Comparison of ENCODE assay signal across 9 cellular contexts in genomic region chr1:185674201-185674600, GRCh38. TPM values are rescaled to one million over a fixed set of nuclear protein-coding genes. Genes with fewer than 3 reads are reported as not detected.
DNase-seq lines count a peak whose midpoint lies in the region; ATAC-seq, FAIRE-seq and TF ChIP-seq lines count a peak whose summit lies in the region.
"Had no signal": no experiment of that assay in that cellular context is flagged by ENCODE, and none has a peak within 500 bp of the region (broad histone marks: within the 10 kb centered on the region; RNA-seq: fewer than 3 reads in every experiment).

No MANE protein-coding gene starts in this region.

- no peaks in the 10 kb centered on the region for H3K36me3 ChIP-seq in PC-3 (ENCODE audit: low read depth, low read length)

- CTCF ChIA-PET in PC-3 (lab: Charles Lee): no interaction called here

- H3K4me3 ChIP-seq in PC-3 (ENCODE audit: low read length): no peak overlapping the region

- no peaks in the 10 kb centered on the region for H3K9me2 ChIP-seq in PC-3 (replicated peaks; ENCODE audit: low read length)

- 0 out of 2 replicates have a peak overlapping the region, but pooled peaks have one; percentile 18 for H3K4me2 ChIP-seq in PC-3 (ENCODE audit: low read length)

- DNase-seq in GM12892 (ENCODE audit: insufficient read length): no peak
- peak; percentile 25 for DNase-seq in PC-3
- peak; percentile 70 for DNase-seq in medulla oblongata (ENCODE audit: extremely low spot score)
- DNase-seq in EL: no peak
- DNase-seq in foreskin melanocyte: no peak
- DNase-seq in COR-L47 (lab: John Stamatoyannopoulos, UW): no peak
- DNase-seq in NCI-H446 (lab: John Stamatoyannopoulos, UW): no peak
- DNase-seq: SW 1271 had no signal

- no peak for TF ChIP-seq CTCF in PC-3 (conservative IDR thresholded peaks at IDR 0.05; ENCODE audit: low read depth, low read length)

- no peaks in the 10 kb centered on the region for H3K79me2 ChIP-seq in PC-3 (ENCODE audit: low read length)

- H3K9me3 ChIP-seq in PC-3 (ENCODE audit: low read length): no peaks in the 10 kb centered on the region

- H3K4me1 ChIP-seq in PC-3 (ENCODE audit: insufficient read depth, low read length): peaks cover 6% of the 10 kb centered on the region; the same call in 1 of the 2 replicates

- no peak overlapping the region for H3K9ac ChIP-seq in PC-3 (ENCODE audit: low read length)

- H4K20me1 ChIP-seq in PC-3 (ENCODE audit: low read length): no peaks in the 10 kb centered on the region

- no peak for TF ChIP-seq POLR2A in GM12892 (IDR thresholded peaks at IDR 0.05; ENCODE audit: low read depth, low read length)

- POLR2A ChIA-PET in PC-3 (lab: Charles Lee; ENCODE audit: unreplicated experiment): interaction anchor here (0.6 kb wide), 1 partner anchor 357 kb away, joined by 3 read pairs; no protein-coding TSS in a partner anchor

- no peak overlapping the region for H2AFZ ChIP-seq in PC-3 (ENCODE audit: low read length)

- H3K27me3 ChIP-seq in PC-3 (ENCODE audit: low read length): no peaks in the 10 kb centered on the region

- no peaks in the 10 kb centered on the region for H3F3A ChIP-seq in PC-3 (ENCODE audit: low read length, unreplicated experiment)

- H3K27ac ChIP-seq in PC-3 (ENCODE audit: low read length): no peak overlapping the region

- ATAC-seq in GM21825 (IDR thresholded peaks at IDR 0.05; ENCODE audit: unreplicated experiment) (peak; percentile 85), PC-3 (peak; percentile 53)

- FAIRE-seq in GM12892 (lab: Jason Lieb, UNC): peak; percentile 70

- intact Hi-C loops in PC-3 (cut with micrococcal nuclease): loop anchor here (2.0 to 10.0 kb wide), 3 partner anchors 357 to 499 kb away; partner anchors contain the start of gene IVNS1ABP

- no TSS peak for BruUV-seq in PC-3 (replicated peaks; lab: Mats Ljungman, UMichigan)

RNA-seq across cellular contexts. Expression of gene HMCN1, which starts 60.0 kb away (rescaled TPM):
- 0.15 TPM for polyA plus RNA-seq in GM12892 (2012; ENCODE audit: missing spikeins)
- total RNA-seq in PC-3 (2014; rRNA removed): 0.66 and 3.3 TPM in 2 replicates

Comparison
In these comparisons a context has a peak if more than half of its experiments do, and no peak if none do; other contexts are left out.
1. DNase-seq: peak in PC-3 (single experiment) and medulla oblongata (single experiment); none in GM12892 (single experiment), EL (single experiment), foreskin melanocyte (single experiment), COR-L47 (single experiment) and NCI-H446 (0 of 2).